2 cellular contexts compared by ENCODE assay signal in the genomic region with DNA sequence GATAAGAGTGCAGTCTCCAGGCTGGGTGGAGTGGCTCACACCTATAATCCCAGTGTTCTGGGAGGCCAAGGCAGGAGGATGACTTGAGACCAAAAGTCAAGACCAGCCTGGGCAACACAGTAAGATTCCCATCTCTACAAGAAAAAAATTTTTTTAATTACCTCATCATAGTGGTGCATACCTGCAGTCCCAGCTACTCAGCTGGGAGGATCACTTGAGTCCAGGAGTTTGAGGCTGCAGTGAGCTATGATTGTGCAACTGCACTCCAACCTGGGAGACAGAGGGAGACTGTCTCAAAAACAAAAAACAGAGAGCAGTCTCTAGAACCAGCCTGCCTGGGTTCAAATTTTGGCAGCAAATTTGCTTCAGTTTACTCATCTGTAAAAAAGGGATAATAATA.
TF ChIP-seq lines count a peak whose summit lies in the region.

No MANE protein-coding gene starts in this region.

TF ChIP-seq in HepG2, 621 proteins besides CTCF, POLR2A, EP300 and RAD21:
- TF ChIP-seq ZNF317 (CRISPR knock-in tag; IDR thresholded peaks at IDR 0.05) (no peak), SCMH1 (CRISPR knock-in tag; IDR thresholded peaks at IDR 0.05; ENCODE audit: borderline replicate concordance) (no peak), ZNF296 (CRISPR knock-in tag; conservative IDR thresholded peaks at IDR 0.05) (no peak), STAG1 (CRISPR knock-in tag; IDR thresholded peaks at IDR 0.05) (no peak), HCFC1 (IDR thresholded peaks at IDR 0.05; ENCODE audit: low read depth, low read length) (no peak), ZNF451 (CRISPR knock-in tag; IDR thresholded peaks at IDR 0.05) (no peak), ZNF20 (CRISPR knock-in tag; IDR thresholded peaks at IDR 0.05) (no peak), CEBPG (CRISPR knock-in tag; IDR thresholded peaks at IDR 0.05) (peak; percentile 55), CEBPB (IDR thresholded peaks at IDR 0.05; ENCODE audit: borderline replicate concordance, low read depth, low read length) (peak; percentile 55; the same call in 1 of the 2 replicates)
- TF ChIP-seq, protein P1, sequence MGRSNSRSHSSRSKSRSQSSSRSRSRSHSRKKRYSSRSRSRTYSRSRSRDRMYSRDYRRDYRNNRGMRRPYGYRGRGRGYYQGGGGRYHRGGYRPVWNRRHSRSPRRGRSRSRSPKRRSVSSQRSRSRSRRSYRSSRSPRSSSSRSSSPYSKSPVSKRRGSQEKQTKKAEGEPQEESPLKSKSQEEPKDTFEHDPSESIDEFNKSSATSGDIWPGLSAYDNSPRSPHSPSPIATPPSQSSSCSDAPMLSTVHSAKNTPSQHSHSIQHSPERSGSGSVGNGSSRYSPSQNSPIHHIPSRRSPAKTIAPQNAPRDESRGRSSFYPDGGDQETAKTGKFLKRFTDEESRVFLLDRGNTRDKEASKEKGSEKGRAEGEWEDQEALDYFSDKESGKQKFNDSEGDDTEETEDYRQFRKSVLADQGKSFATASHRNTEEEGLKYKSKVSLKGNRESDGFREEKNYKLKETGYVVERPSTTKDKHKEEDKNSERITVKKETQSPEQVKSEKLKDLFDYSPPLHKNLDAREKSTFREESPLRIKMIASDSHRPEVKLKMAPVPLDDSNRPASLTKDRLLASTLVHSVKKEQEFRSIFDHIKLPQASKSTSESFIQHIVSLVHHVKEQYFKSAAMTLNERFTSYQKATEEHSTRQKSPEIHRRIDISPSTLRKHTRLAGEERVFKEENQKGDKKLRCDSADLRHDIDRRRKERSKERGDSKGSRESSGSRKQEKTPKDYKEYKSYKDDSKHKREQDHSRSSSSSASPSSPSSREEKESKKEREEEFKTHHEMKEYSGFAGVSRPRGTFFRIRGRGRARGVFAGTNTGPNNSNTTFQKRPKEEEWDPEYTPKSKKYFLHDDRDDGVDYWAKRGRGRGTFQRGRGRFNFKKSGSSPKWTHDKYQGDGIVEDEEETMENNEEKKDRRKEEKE (IDR thresholded peaks at IDR 0.05), result no peak
- TF ChIP-seq, protein P2, sequence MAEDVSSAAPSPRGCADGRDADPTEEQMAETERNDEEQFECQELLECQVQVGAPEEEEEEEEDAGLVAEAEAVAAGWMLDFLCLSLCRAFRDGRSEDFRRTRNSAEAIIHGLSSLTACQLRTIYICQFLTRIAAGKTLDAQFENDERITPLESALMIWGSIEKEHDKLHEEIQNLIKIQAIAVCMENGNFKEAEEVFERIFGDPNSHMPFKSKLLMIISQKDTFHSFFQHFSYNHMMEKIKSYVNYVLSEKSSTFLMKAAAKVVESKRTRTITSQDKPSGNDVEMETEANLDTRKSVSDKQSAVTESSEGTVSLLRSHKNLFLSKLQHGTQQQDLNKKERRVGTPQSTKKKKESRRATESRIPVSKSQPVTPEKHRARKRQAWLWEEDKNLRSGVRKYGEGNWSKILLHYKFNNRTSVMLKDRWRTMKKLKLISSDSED (CRISPR knock-in tag; IDR thresholded peaks at IDR 0.05), result no peak

TF ChIP-seq in K562, 482 proteins besides CTCF, POLR2A, EP300 and RAD21:
- peak; percentile 17; the same call in 1 of the 2 replicates for TF ChIP-seq CEBPB (tag; IDR thresholded peaks at IDR 0.05)
- TF ChIP-seq U2AF1 (optimal IDR thresholded peaks at IDR 0.05; ENCODE audit: low read depth, low read length), result no peak
